19 cellular contexts compared by ENCODE assay signal in the genomic region with DNA sequence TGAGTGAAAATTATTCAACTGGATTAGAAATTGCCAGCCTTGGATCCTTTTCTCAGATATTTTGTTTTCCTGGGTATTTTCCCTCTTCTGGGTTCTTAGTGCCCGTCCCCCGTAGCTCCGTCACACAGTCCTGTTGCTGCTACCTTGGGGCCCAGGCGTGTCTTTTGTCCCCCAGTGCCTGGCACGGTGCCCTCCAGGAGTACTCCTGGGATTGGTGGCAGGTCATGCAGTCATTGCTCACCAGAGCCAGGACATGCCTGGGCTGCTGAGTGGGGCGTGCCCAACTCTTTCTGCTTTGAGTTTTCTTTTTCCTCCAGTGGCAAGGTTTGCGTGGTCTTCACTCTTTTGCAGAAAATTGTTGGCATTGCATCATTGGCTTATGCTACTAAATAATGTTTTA.
DNase-seq lines count a peak whose midpoint lies in the region; FAIRE-seq and TF ChIP-seq lines count a peak whose summit lies in the region.
"Had no signal": no experiment of that assay in that cellular context is flagged by ENCODE, and none has a peak within 500 bp of the region (broad histone marks: within the 10 kb centered on the region; RNA-seq: fewer than 3 reads in every experiment).

No MANE protein-coding gene starts in this region.

- no peak overlapping the region for H4K5ac ChIP-seq in H1 (ENCODE audit: insufficient read length, low read depth, low read length)

- H3K18ac ChIP-seq in H1 (ENCODE audit: extremely low read depth, low read length) = no peak overlapping the region; the same call in 1 of the 2 replicates

- no peak for TF ChIP-seq CTCF in RWPE1 (conservative IDR thresholded peaks at IDR 0.05; ENCODE audit: low read depth)
- TF ChIP-seq CTCF in H1 (IDR thresholded peaks at IDR 0.05; ENCODE audit: control extremely low read depth in 1 of 3, insufficient read depth in 1 of 3, low read depth in 1 of 3, low read length in 3 of 3) = no peak
- TF ChIP-seq CTCF in esophagus muscularis mucosa (IDR thresholded peaks at IDR 0.05) = no peak

- H3K23ac ChIP-seq in H1 (ENCODE audit: insufficient read length) = no peak overlapping the region

- TF ChIP-seq POLR2A in H1 (IDR thresholded peaks at IDR 0.05; ENCODE audit: control extremely low read depth in 1 of 2, low read depth in 2 of 2, low read length in 2 of 2) = no peak
- no peak for TF ChIP-seq POLR2A in esophagus muscularis mucosa (IDR thresholded peaks at IDR 0.05; ENCODE audit: low read depth)

- peak overlapping the region; percentile 66 for H3K27ac ChIP-seq in RWPE1
- no peak overlapping the region for H3K27ac ChIP-seq in H1 (ENCODE audit: low read depth, low read length)
- H3K27ac ChIP-seq in esophagus muscularis mucosa (replicated peaks in 1 of 4) = no peak overlapping the region
- H3K27ac ChIP-seq: SK-N-MC had no signal

- H3K4me3 ChIP-seq in H1 (ENCODE audit: extremely low read depth in 1 of 4, insufficient read depth in 2 of 4, low read depth in 3 of 4, low read length in 4 of 4) (no peak overlapping the region), esophagus muscularis mucosa (no peak overlapping the region)
- H3K4me3 ChIP-seq: SK-N-MC had no signal

- 94% methylated on average over 7 of the region's 7 CpGs; no CpG with 5 or more reads in 1 of the 2 experiments for WGBS in H1 (ENCODE audit: extremely low coverage in 1 of 2, insufficient coverage in 1 of 2, insufficient read length in 1 of 2, insufficient replicate concordance in 2 of 2, low coverage in 1 of 2, low lambda C conversion rate in 2 of 2, missing lambda C conversion rate in 1 of 2), 2 experiments
- WGBS in esophagus muscularis mucosa = 94% methylated on average over 7 of the region's 7 CpGs

- H3K56ac ChIP-seq in H1 (replicated peaks; ENCODE audit: insufficient read length, low read depth, low read length) = no peak overlapping the region

- no peaks in the 10 kb centered on the region for H3K79me2 ChIP-seq in H1 (ENCODE audit: control insufficient read depth in 1 of 2, insufficient read depth in 2 of 2, low read length in 2 of 2)

- no peak overlapping the region for H2BK20ac ChIP-seq in H1 (ENCODE audit: low read length)

- no peaks in the 10 kb centered on the region for H3K36me3 ChIP-seq in H1 (ENCODE audit: control insufficient read depth in 2 of 4, insufficient read depth in 4 of 4, low read length in 3 of 4)
- peaks cover 3 to 39% (median 5%) of the 10 kb centered on the region in 4 donors for H3K36me3 ChIP-seq in esophagus muscularis mucosa

- no peak overlapping the region for H3K4me2 ChIP-seq in H1 (ENCODE audit: insufficient read depth in 1 of 2, low read depth in 2 of 2, low read length in 2 of 2)

- H3K14ac ChIP-seq in H1 (ENCODE audit: insufficient read length) = no peak overlapping the region

- H2BK15ac ChIP-seq in H1 (ENCODE audit: low read length) = no peak overlapping the region

- TF ChIP-seq EP300 in H1 (IDR thresholded peaks at IDR 0.05; ENCODE audit: borderline replicate concordance in 1 of 2, low read depth in 2 of 2, low read length in 2 of 2) = no peak
- TF ChIP-seq EP300 in esophagus muscularis mucosa (IDR thresholded peaks at IDR 0.05) = no peak

- intact Hi-C loops in esophagus muscularis mucosa (cut with DNase I) = no loop called here

- no peak overlapping the region for H4K91ac ChIP-seq in H1 (replicated peaks; ENCODE audit: insufficient read length, low read length)

- no peaks in the 10 kb centered on the region for H3K27me3 ChIP-seq in H1 (replicated peaks in 1 of 4; ENCODE audit: control insufficient read depth in 3 of 4, extremely low read depth in 1 of 4, insufficient read depth in 3 of 4, low read length in 3 of 4)
- no peaks in the 10 kb centered on the region for H3K27me3 ChIP-seq in esophagus muscularis mucosa

- H2AK5ac ChIP-seq in H1 (ENCODE audit: low read depth, low read length) = no peak overlapping the region

- no peak for TF ChIP-seq RAD21 in H1 (IDR thresholded peaks at IDR 0.05 in 1 of 2, conservative IDR thresholded peaks at IDR 0.05 in 1 of 2; ENCODE audit: low read depth in 2 of 2, low read length in 2 of 2)

- no peak for FAIRE-seq in H1 (lab: Jason Lieb, UNC)
- FAIRE-seq: GM12891 had no signal

- no peak overlapping the region for H2BK12ac ChIP-seq in H1 (ENCODE audit: low read depth, low read length)

- H3K4me1 ChIP-seq in H1 (replicated peaks in 1 of 4; ENCODE audit: control insufficient read depth in 3 of 4, insufficient read depth in 4 of 4, low read length in 3 of 4) (peaks cover 0 to 5% (median 2%) of the 10 kb centered on the region in 4 experiments; a peak in 3 of 7 replicates), esophagus muscularis mucosa (peaks cover 5 to 20% (median 14%) of the 10 kb centered on the region in 4 donors)

- no peak overlapping the region for H3K4ac ChIP-seq in H1 (replicated peaks; ENCODE audit: insufficient read length, low read depth, low read length)

- H4K20me1 ChIP-seq in H1 (replicated peaks in 1 of 2; ENCODE audit: control insufficient read depth in 1 of 2, insufficient read depth in 2 of 2, low read length in 2 of 2) = peaks cover 0 to 3% of the 10 kb centered on the region in 2 experiments

- no peak overlapping the region for H3K9ac ChIP-seq in H1 (replicated peaks in 1 of 4; ENCODE audit: extremely low read depth in 1 of 4, low read depth in 3 of 4, low read length in 3 of 4)

- POLR2A ChIA-PET in RWPE1 (lab: Yijun Ruan, JAX; ENCODE audit: low non-redundant PET) (no interaction called here), H1 (lab: Charles Lee; ENCODE audit: partially characterized antibody) (interaction anchor here (0.9 kb wide), 1 partner anchor 12 kb away, joined by 7 read pairs; no protein-coding TSS in a partner anchor)

- no peak overlapping the region for H4K8ac ChIP-seq in H1 (ENCODE audit: extremely low read depth, insufficient read depth, low read length)

- no peak overlapping the region for H2AFZ ChIP-seq in H1 (ENCODE audit: low read length)

- H3K9me3 ChIP-seq in H1 (ENCODE audit: insufficient read depth in 2 of 2, low read depth in 1 of 2, low read length in 1 of 2) (no peaks in the 10 kb centered on the region), esophagus muscularis mucosa (no peaks in the 10 kb centered on the region)

- DNase-seq in RWPE1 (ENCODE audit: low spot score) (no peak), H1 (ENCODE audit: low read depth in 1 of 2, low spot score in 2 of 2) (no peak), mesenteric fat pad (ENCODE audit: low spot score) (peak; percentile 67), GM19240 (ENCODE audit: insufficient read length, low spot score) (no peak), DMS53 treated with DMSO at 0.1 percent for 48 hours (lab: John Stamatoyannopoulos, UW; ENCODE audit: unreplicated experiment) (no peak), NCI-H1930 (lab: John Stamatoyannopoulos, UW) (no peak), esophagus muscularis mucosa (ENCODE audit: extremely low spot score) (no peak)
- DNase-seq: CD4-positive, CD25-positive, alpha-beta regulatory T cell; DMS 273 treated with DMSO at 0.1 percent for 48 hours; GOT3; Karpas-422; NCI-H1417; NCI-H1694 treated with DMSO at 0.1 percent for 48 hours; NCI-H446; NCI-H526; PC-3; SHP77 treated with DMSO at 0.1 percent for 48 hours had no signal

- H2BK120ac ChIP-seq in H1 (replicated peaks; ENCODE audit: low read depth, low read length) = no peak overlapping the region

- CTCF ChIA-PET in RWPE1 (lab: Yijun Ruan, JAX) (no interaction called here), H1 (lab: Charles Lee; ENCODE audit: partially characterized antibody) (no interaction called here)

- H3K79me1 ChIP-seq in H1 (ENCODE audit: low read depth, low read length) = no peaks in the 10 kb centered on the region

- H3K23me2 ChIP-seq in H1 (ENCODE audit: low read depth, low read length) = no peaks in the 10 kb centered on the region

- peak overlapping the region; percentile 35; the same call in 1 of the 2 replicates for H2BK5ac ChIP-seq in H1 (ENCODE audit: low read depth, low read length)

TF ChIP-seq in H1, 55 proteins besides CTCF, POLR2A, EP300 and RAD21 (continues in another document):
- TF ChIP-seq, protein P1, sequence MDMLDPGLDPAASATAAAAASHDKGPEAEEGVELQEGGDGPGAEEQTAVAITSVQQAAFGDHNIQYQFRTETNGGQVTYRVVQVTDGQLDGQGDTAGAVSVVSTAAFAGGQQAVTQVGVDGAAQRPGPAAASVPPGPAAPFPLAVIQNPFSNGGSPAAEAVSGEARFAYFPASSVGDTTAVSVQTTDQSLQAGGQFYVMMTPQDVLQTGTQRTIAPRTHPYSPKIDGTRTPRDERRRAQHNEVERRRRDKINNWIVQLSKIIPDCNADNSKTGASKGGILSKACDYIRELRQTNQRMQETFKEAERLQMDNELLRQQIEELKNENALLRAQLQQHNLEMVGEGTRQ (IDR thresholded peaks at IDR 0.05; ENCODE audit: low read length) = no peak
- TF ChIP-seq CBX5 (IDR thresholded peaks at IDR 0.05; ENCODE audit: low read depth, low read length) (no peak), TBP (IDR thresholded peaks at IDR 0.05; ENCODE audit: low read depth, low read length) (no peak), RFX5 (IDR thresholded peaks at IDR 0.05; ENCODE audit: borderline replicate concordance, low read depth, low read length) (no peak), SIRT6 (IDR thresholded peaks at IDR 0.05; ENCODE audit: low read length) (no peak), CBX8 (IDR thresholded peaks at IDR 0.05; ENCODE audit: borderline replicate concordance, low read depth, low read length) (no peak), YY1 (IDR thresholded peaks at IDR 0.05; ENCODE audit: low read depth, low read length) (no peak), PHF8 (conservative IDR thresholded peaks at IDR 0.05; ENCODE audit: low read depth, low read length) (no peak), POLR2AphosphoS5 (IDR thresholded peaks at IDR 0.05; ENCODE audit: low read depth, low read length) (no peak)
